22 cellular contexts compared by ENCODE assay signal in the genomic region with DNA sequence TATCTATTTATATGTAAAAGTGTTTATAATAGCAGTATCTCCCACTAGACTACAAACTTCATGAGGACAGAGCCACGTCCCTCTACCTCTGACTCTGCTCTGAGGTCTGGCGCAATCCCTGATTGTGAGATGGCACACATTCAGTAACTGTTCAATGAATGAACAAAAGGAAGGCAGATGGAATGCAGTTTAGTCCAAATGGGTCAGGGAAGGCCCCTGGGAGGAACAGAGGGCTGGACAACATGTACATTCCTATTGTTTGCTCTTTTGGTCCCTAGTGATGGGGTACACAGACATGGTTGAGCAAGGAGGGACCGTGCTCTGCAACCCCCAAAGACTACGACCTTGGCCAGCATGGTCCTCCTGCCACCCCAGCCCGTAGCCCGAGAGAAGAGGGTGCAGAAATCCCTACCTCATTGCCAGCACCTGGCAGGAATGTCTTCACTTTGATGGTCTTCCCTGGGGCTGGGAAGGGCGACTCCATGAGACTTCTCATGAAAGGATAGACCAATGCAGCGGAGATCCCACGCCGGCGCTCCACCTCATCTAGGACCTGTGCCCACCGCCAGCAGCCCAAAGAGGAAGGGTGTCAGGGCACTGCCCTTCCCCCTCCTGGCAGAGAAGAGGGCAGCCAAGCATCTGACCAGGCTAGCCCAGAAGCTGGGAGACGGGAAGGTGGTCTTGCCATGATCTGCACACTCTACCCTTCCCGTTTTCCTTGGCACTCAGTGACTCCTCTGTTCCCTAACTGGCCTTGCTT. TPM values are rescaled to one million over a fixed set of nuclear protein-coding genes. Genes with fewer than 3 reads are reported as not detected.
DNase-seq lines count a peak whose midpoint lies in the region; ATAC-seq and TF ChIP-seq lines count a peak whose summit lies in the region.
"Had no signal": no experiment of that assay in that cellular context is flagged by ENCODE, and none has a peak within 500 bp of the region (broad histone marks: within the 10 kb centered on the region; RNA-seq: fewer than 3 reads in every experiment).

No MANE protein-coding gene starts in this region.

- in situ Hi-C loops in gastrocnemius medialis (cut with MboI; ENCODE audit: low sequenced_read_pairs in 4 of 4), result no loop called here

- TF ChIP-seq POLR2A in gastrocnemius medialis (IDR thresholded peaks at IDR 0.05), result no peak
- TF ChIP-seq POLR2A in vagina (IDR thresholded peaks at IDR 0.05), result no peak

- H3K27me3 ChIP-seq in heart right ventricle, result no peaks in the 10 kb centered on the region
- H3K27me3 ChIP-seq in layer of hippocampus (ENCODE audit: control insufficient read depth, insufficient read depth, low read length), result no peaks in the 10 kb centered on the region
- no peaks in the 10 kb centered on the region for H3K27me3 ChIP-seq in gastrocnemius medialis
- H3K27me3 ChIP-seq in vagina, result no peaks in the 10 kb centered on the region
- H3K27me3 ChIP-seq: BLaER1 treated with 17β-estradiol and CSF1 and Interleukin-3, amounts not matched to agents 10 nM and 100 nM; brain microvascular endothelial cell; neural progenitor cell had no signal

- no peak for DNase-seq in heart right ventricle
- no peak for DNase-seq in cardiac septum (ENCODE audit: low spot score)
- DNase-seq in gastrocnemius medialis, result no peak
- DNase-seq in vagina (ENCODE audit: extremely low spot score in 2 of 2), result no peak
- DNase-seq: activated CD4-positive, CD25-positive, alpha-beta regulatory T cell; activated CD8-positive, alpha-beta T cell treated with anti-CD3 and anti-CD28 coated beads, Interleukin-2, amount 10 ng/mL, durations not matched to agents 7 days and 5 days; activated naive CD4-positive, alpha-beta T cell treated with anti-CD3 and anti-CD28 coated beads, Interleukin-2, amount 50 U/mL, for 16 hours; activated T-cell treated with anti-CD3 and anti-CD28 coated beads, Interleukin-2, amount 50 U/mL, for 4 hours; brain microvascular endothelial cell; GF-D8; Karpas-422; NCI-H526 treated with DMSO at 0.1 percent for 48 hours; retina; stimulated activated naive CD8-positive, alpha-beta T cell treated with anti-CD3 and anti-CD28 coated beads, Interleukin-15, Interleukin-2, amounts not matched to agents 100 U/mL and 50 U/mL, for 24 hours; T-helper 2 cell had no signal

- H3K4me1 ChIP-seq in heart right ventricle (peaks cover 24 to 52% (median 35%) of the 10 kb centered on the region in 9 donors), gastrocnemius medialis (peaks cover 29 to 33% of the 10 kb centered on the region in 2 donors), vagina (peaks cover 34% of the 10 kb centered on the region)
- H3K4me1 ChIP-seq: A549, neural progenitor cell had no signal

- no peak overlapping the region for H3K4me3 ChIP-seq in heart right ventricle
- H3K4me3 ChIP-seq in gastrocnemius medialis, result no peak overlapping the region
- no peak overlapping the region for H3K4me3 ChIP-seq in vagina
- H3K4me3 ChIP-seq: A549; BLaER1 treated with 17β-estradiol and CSF1 and Interleukin-3, amounts not matched to agents 10 nM and 100 nM; neural progenitor cell had no signal

- H3K9me3 ChIP-seq in heart right ventricle (no peaks in the 10 kb centered on the region), gastrocnemius medialis (no peaks in the 10 kb centered on the region), vagina (no peaks in the 10 kb centered on the region)
- H3K9me3 ChIP-seq: A549; BLaER1 treated with 17β-estradiol and CSF1 and Interleukin-3, amounts not matched to agents 10 nM and 100 nM had no signal

- H3K27ac ChIP-seq in heart right ventricle (peak overlapping the region; percentile 27 to 89 (median 84)), layer of hippocampus (ENCODE audit: low read depth, low read length) (peak overlapping the region; percentile 81), gastrocnemius medialis (peak overlapping the region; percentile 55 to 84 (median 80)), vagina (peak overlapping the region; percentile 87)
- H3K27ac ChIP-seq: A549; BLaER1 treated with 17β-estradiol and CSF1 and Interleukin-3, amounts not matched to agents 10 nM and 100 nM; brain microvascular endothelial cell; neural progenitor cell had no signal

- intact Hi-C loops in heart right ventricle (cut with DNase I) (loop anchor here in 2 of 10 donors (5.0 kb wide), 2 partner anchors 100 to 105 kb away; a partner anchor contains a TSS), cardiac septum (cut with DNase I) (no loop called here), gastrocnemius medialis (cut with DNase I; ENCODE audit: low total_unique reads) (loop anchor here (2.0 kb wide), 1 partner anchor 18 kb away; no protein-coding TSS in a partner anchor), vagina (cut with DNase I) (no loop called here)

- TF ChIP-seq CTCF in heart right ventricle (IDR thresholded peaks at IDR 0.05), result no peak
- TF ChIP-seq CTCF in gastrocnemius medialis (IDR thresholded peaks at IDR 0.05 in 4 of 5, conservative IDR thresholded peaks at IDR 0.05 in 1 of 5), result no peak
- TF ChIP-seq CTCF in vagina (IDR thresholded peaks at IDR 0.05), result no peak

- 81 to 88% methylated on average over 14 of the region's 14 CpGs for WGBS in heart right ventricle, 2 donors

- H3K36me3 ChIP-seq in heart right ventricle, result peaks cover 0 to 69% (median 8%) of the 10 kb centered on the region in 9 donors
- peaks cover 0 to under 1% of the 10 kb centered on the region in 2 donors for H3K36me3 ChIP-seq in gastrocnemius medialis
- H3K36me3 ChIP-seq in vagina, result peaks cover 0 to 46% of the 10 kb centered on the region in 2 donors
- H3K36me3 ChIP-seq: BLaER1 treated with 17β-estradiol and CSF1 and Interleukin-3, amounts not matched to agents 10 nM and 100 nM; neural progenitor cell had no signal

- ATAC-seq in heart right ventricle, result peak in 1 of 8 donors; percentile 1
- no peak for ATAC-seq in gastrocnemius medialis
- no peak for ATAC-seq in HG02938 (IDR thresholded peaks at IDR 0.05; ENCODE audit: unreplicated experiment)
- ATAC-seq in GM21528 (IDR thresholded peaks at IDR 0.05; ENCODE audit: low FRiP score, unreplicated experiment), result no peak
- no peak for ATAC-seq in GM18502 (IDR thresholded peaks at IDR 0.05; ENCODE audit: poor library complexity, unreplicated experiment)
- ATAC-seq: A549; activated CD8-positive, alpha-beta T cell treated with anti-CD3 and anti-CD28 coated beads, Interleukin-2, amount 10 ng/mL, durations not matched to agents 7 days and 5 days; activated T-cell treated with anti-CD3 and anti-CD28 coated beads, Interleukin-2, amount 50 U/mL, for 4 hours; stimulated activated naive CD8-positive, alpha-beta T cell treated with anti-CD3 and anti-CD28 coated beads, Interleukin-15, Interleukin-2, amounts not matched to agents 100 U/mL and 50 U/mL, for 24 hours had no signal

RNA-seq across cellular contexts. Expression of gene RPL27A, which starts 24.3 kb away (rescaled TPM):
- total RNA-seq in heart right ventricle (100 to 1,000 TPM; 317 to 560 (median 381) TPM), cardiac septum (462 TPM), gastrocnemius medialis (100 to 1,000 TPM; 598 to 693 (median 633) TPM), vagina (1,279 TPM)
- 1,000 to 10,000 TPM; 1,911 to 2,131 TPM for polyA plus RNA-seq in heart right ventricle

RNA-seq across cellular contexts. Expression of gene TRIM66, which starts 24.4 kb away (rescaled TPM):
- total RNA-seq in heart right ventricle (1 to 10 TPM; 1.8 to 7.4 (median 2.8) TPM), cardiac septum (3.0 TPM), gastrocnemius medialis (1 to 10 TPM in 2 of 4 donors, under 1 TPM in 2; 0.55 to 6.5 (median 1.1) TPM), vagina (12.8 TPM)
- 1 to 10 TPM in 1 of 2 donors, under 1 TPM in 1; 0.33 to 3.2 TPM for polyA plus RNA-seq in heart right ventricle
